8 cellular contexts compared by ENCODE assay signal in genomic region chr19:44527554-44527953, GRCh38. TPM values are rescaled to one million over a fixed set of nuclear protein-coding genes. Genes with fewer than 3 reads are reported as not detected.
"Had no signal": no experiment of that assay in that cellular context is flagged by ENCODE, and none has a peak within 500 bp of the region (broad histone marks: within the 10 kb centered on the region; RNA-seq: fewer than 3 reads in every experiment).

No MANE protein-coding gene starts in this region.

- H3K4me1 Mint-ChIP-seq: IgD-negative memory B cell had no signal

- ATAC-seq: K562 had no signal

- H3K27ac ChIP-seq: HL-60 had no signal

- H3K4me3 Mint-ChIP-seq: IgD-negative memory B cell had no signal

- FAIRE-seq: HTR-8/SVneo, K562 had no signal

- H3K4me3 ChIP-seq: K562 had no signal

- H3K27ac Mint-ChIP-seq: IgD-negative memory B cell had no signal

- DNase-seq: IMR-90, KBM-7 had no signal

RNA-seq across cellular contexts. Expression of gene CEACAM20, which starts 1.9 kb away (rescaled TPM):
- total RNA-seq: HT-29, HT1080, IMR-90, K562 had no signal
- polyA plus RNA-seq: IgD-negative memory B cell, IMR-90, K562 had no signal
